In the genomic region with DNA sequence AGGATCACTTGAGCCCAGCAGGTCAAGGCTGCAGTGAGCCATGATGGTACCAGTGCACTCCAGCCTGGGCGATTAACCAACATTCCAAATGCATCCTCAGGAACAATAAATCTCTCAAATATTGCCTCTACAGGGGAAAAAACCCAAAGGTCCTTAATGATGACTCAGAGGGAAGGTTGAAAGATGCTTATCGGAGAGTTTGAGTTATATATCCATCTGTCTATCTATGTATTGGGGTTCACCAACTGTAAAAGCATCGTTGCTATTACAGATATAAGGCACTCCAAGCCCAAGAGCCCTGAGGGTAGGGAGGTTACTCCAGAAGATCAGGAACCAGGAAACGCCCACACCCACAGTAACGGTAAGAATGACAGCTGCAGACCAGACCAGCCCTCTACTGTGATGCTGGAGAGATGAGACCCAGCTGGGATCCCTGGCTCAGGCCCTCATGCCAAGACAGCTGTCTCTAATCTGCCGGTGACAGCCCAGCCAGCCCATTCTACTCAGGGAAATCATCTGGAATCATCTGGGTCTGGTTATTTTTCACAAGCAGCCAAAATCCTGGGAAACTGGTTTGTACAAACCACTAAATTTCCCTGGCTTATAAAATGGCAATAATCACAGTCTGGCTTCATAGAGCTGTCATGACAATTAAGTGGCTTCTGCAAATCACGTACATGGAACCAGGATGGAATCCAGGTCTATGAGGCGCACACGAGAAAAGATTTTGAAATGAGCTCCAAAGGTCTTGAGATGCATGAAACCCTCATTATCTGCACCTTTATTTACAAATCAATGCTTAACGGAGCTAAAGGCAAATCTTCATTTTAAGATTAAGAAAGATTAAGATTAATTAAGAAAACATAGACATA, we compare ENCODE assay signal across 1 cellular context.
A peak's percentile ranks its signal among the peaks of the same experiment; 100 is the strongest.
TF ChIP-seq lines count a peak whose summit lies in the region.

No MANE protein-coding gene starts in this region.

TF ChIP-seq in K562, 482 proteins besides CTCF, POLR2A, EP300 and RAD21:
- no peak for TF ChIP-seq LARP7 (IDR thresholded peaks at IDR 0.05)
- TF ChIP-seq, protein P1, sequence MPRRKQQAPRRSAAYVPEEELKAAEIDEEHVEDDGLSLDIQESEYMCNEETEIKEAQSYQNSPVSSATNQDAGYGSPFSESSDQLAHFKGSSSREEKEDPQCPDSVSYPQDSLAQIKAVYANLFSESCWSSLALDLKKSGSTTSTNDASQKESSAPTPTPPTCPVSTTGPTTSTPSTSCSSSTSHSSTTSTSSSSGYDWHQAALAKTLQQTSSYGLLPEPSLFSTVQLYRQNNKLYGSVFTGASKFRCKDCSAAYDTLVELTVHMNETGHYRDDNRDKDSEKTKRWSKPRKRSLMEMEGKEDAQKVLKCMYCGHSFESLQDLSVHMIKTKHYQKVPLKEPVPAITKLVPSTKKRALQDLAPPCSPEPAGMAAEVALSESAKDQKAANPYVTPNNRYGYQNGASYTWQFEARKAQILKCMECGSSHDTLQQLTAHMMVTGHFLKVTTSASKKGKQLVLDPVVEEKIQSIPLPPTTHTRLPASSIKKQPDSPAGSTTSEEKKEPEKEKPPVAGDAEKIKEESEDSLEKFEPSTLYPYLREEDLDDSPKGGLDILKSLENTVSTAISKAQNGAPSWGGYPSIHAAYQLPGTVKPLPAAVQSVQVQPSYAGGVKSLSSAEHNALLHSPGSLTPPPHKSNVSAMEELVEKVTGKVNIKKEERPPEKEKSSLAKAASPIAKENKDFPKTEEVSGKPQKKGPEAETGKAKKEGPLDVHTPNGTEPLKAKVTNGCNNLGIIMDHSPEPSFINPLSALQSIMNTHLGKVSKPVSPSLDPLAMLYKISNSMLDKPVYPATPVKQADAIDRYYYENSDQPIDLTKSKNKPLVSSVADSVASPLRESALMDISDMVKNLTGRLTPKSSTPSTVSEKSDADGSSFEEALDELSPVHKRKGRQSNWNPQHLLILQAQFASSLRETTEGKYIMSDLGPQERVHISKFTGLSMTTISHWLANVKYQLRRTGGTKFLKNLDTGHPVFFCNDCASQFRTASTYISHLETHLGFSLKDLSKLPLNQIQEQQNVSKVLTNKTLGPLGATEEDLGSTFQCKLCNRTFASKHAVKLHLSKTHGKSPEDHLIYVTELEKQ (CRISPR knock-in tag; IDR thresholded peaks at IDR 0.05): no peak
- TF ChIP-seq ZNF316 (IDR thresholded peaks at IDR 0.05): no peak
- no peak for TF ChIP-seq NRF1 (conservative IDR thresholded peaks at IDR 0.05 in 1 of 2, IDR thresholded peaks at IDR 0.05 in 1 of 2)
- TF ChIP-seq CBFA2T2 (conservative IDR thresholded peaks at IDR 0.05): peak; percentile 56
- TF ChIP-seq KLF16 (IDR thresholded peaks at IDR 0.05): 0 out of 2 replicates have a peak, but pooled peaks have one; percentile 10
- TF ChIP-seq STAT5A (IDR thresholded peaks at IDR 0.05; ENCODE audit: borderline replicate concordance, low read length): no peak
- no peak for TF ChIP-seq EZH2 (IDR thresholded peaks at IDR 0.05; ENCODE audit: borderline replicate concordance, low read depth, low read length)
- no peak for TF ChIP-seq PHF8 (IDR thresholded peaks at IDR 0.05; ENCODE audit: borderline replicate concordance, low read length)
- peak; percentile 59 for TF ChIP-seq CBFA2T3 (IDR thresholded peaks at IDR 0.05)
- TF ChIP-seq, protein P2, sequence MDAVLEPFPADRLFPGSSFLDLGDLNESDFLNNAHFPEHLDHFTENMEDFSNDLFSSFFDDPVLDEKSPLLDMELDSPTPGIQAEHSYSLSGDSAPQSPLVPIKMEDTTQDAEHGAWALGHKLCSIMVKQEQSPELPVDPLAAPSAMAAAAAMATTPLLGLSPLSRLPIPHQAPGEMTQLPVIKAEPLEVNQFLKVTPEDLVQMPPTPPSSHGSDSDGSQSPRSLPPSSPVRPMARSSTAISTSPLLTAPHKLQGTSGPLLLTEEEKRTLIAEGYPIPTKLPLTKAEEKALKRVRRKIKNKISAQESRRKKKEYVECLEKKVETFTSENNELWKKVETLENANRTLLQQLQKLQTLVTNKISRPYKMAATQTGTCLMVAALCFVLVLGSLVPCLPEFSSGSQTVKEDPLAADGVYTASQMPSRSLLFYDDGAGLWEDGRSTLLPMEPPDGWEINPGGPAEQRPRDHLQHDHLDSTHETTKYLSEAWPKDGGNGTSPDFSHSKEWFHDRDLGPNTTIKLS (IDR thresholded peaks at IDR 0.05; ENCODE audit: borderline replicate concordance, low read depth): no peak
- no peak for TF ChIP-seq ZNF197 (CRISPR knock-in tag; IDR thresholded peaks at IDR 0.05; ENCODE audit: low read depth)
